In the genomic region with DNA sequence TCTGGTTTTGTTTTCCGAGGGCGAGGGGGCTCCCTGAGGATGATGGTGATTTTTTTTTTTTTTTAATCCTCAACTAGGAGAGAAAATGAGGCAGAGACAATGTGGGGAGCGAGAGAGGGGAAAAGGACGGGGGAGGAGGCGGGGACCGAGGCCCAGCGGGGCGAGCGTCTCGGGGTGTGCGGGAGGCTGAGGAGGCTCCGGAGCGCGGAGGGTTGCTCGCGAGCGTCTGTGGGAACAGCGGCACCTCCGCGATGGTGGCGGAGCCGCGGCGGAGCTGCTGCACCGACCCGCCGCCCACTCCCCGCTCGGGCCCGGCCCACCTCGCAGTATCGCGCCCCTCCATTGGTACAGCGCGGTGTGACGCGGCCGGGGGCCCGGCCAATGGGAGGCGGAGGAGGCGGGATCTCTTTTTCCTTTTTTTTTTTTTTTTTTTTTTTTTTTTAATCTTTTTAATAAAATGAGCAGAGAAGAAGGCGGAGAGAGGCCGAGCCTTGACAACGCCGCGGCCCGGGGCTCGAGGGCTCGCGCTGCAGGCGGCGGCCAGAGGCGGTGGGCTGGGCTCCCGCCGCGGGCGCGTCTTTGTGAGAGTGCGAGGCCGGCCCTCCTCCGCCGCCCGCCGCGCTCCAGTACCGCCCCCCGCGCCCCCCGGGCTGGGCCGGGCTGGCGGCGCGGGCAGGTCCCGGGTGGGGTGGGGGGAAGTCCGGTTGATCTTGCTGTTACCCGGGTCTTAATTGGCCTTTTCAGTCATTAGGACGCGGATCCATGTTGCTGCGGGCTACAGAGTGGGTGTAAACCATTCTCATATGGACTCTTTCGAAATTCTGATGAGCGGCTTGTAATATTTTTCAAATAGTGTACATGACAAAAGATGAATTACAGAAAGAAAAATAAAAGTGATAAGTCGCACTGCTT, we compare ENCODE assay signal across 1 cellular context.
TF ChIP-seq lines count a peak whose summit lies in the region.

A gene (minus strand): TSS at position 228 of the 912 bp plus-strand sequence.

TF ChIP-seq in GM23338, 12 proteins besides CTCF, POLR2A, EP300 and RAD21 (continued from another document):
- TF ChIP-seq, protein P1, sequence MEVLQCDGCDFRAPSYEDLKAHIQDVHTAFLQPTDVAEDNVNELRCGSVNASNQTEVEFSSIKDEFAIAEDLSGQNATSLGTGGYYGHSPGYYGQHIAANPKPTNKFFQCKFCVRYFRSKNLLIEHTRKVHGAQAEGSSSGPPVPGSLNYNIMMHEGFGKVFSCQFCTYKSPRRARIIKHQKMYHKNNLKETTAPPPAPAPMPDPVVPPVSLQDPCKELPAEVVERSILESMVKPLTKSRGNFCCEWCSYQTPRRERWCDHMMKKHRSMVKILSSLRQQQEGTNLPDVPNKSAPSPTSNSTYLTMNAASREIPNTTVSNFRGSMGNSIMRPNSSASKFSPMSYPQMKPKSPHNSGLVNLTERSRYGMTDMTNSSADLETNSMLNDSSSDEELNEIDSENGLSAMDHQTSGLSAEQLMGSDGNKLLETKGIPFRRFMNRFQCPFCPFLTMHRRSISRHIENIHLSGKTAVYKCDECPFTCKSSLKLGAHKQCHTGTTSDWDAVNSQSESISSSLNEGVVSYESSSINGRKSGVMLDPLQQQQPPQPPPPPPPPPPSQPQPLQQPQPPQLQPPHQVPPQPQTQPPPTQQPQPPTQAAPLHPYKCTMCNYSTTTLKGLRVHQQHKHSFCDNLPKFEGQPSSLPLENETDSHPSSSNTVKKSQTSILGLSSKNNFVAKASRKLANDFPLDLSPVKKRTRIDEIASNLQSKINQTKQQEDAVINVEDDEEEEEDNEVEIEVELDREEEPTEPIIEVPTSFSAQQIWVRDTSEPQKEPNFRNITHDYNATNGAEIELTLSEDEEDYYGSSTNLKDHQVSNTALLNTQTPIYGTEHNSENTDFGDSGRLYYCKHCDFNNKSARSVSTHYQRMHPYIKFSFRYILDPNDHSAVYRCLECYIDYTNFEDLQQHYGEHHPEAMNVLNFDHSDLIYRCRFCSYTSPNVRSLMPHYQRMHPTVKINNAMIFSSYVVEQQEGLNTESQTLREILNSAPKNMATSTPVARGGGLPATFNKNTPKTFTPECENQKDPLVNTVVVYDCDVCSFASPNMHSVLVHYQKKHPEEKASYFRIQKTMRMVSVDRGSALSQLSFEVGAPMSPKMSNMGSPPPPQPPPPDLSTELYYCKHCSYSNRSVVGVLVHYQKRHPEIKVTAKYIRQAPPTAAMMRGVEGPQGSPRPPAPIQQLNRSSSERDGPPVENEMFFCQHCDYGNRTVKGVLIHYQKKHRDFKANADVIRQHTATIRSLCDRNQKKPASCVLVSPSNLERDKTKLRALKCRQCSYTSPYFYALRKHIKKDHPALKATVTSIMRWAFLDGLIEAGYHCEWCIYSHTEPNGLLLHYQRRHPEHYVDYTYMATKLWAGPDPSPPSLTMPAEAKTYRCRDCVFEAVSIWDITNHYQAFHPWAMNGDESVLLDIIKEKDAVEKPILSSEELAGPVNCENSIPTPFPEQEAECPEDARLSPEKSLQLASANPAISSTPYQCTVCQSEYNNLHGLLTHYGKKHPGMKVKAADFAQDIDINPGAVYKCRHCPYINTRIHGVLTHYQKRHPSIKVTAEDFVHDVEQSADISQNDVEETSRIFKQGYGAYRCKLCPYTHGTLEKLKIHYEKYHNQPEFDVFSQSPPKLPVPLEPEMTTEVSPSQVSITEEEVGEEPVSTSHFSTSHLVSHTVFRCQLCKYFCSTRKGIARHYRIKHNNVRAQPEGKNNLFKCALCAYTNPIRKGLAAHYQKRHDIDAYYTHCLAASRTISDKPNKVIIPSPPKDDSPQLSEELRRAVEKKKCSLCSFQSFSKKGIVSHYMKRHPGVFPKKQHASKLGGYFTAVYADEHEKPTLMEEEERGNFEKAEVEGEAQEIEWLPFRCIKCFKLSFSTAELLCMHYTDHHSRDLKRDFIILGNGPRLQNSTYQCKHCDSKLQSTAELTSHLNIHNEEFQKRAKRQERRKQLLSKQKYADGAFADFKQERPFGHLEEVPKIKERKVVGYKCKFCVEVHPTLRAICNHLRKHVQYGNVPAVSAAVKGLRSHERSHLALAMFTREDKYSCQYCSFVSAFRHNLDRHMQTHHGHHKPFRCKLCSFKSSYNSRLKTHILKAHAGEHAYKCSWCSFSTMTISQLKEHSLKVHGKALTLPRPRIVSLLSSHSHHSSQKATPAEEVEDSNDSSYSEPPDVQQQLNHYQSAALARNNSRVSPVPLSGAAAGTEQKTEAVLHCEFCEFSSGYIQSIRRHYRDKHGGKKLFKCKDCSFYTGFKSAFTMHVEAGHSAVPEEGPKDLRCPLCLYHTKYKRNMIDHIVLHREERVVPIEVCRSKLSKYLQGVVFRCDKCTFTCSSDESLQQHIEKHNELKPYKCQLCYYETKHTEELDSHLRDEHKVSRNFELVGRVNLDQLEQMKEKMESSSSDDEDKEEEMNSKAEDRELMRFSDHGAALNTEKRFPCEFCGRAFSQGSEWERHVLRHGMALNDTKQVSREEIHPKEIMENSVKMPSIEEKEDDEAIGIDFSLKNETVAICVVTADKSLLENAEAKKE (CRISPR knock-in tag; IDR thresholded peaks at IDR 0.05): no peak
- TF ChIP-seq EZH2 (IDR thresholded peaks at IDR 0.05; ENCODE audit: low read depth, unreplicated experiment) (no peak), JUNB (IDR thresholded peaks at IDR 0.05; ENCODE audit: unreplicated experiment) (no peak), STAT1 (IDR thresholded peaks at IDR 0.05; ENCODE audit: unreplicated experiment) (no peak), ZNF331 (CRISPR knock-in tag; IDR thresholded peaks at IDR 0.05; ENCODE audit: low read depth) (no peak), ZNF114 (CRISPR knock-in tag; IDR thresholded peaks at IDR 0.05) (no peak)
- TF ChIP-seq, protein P2, sequence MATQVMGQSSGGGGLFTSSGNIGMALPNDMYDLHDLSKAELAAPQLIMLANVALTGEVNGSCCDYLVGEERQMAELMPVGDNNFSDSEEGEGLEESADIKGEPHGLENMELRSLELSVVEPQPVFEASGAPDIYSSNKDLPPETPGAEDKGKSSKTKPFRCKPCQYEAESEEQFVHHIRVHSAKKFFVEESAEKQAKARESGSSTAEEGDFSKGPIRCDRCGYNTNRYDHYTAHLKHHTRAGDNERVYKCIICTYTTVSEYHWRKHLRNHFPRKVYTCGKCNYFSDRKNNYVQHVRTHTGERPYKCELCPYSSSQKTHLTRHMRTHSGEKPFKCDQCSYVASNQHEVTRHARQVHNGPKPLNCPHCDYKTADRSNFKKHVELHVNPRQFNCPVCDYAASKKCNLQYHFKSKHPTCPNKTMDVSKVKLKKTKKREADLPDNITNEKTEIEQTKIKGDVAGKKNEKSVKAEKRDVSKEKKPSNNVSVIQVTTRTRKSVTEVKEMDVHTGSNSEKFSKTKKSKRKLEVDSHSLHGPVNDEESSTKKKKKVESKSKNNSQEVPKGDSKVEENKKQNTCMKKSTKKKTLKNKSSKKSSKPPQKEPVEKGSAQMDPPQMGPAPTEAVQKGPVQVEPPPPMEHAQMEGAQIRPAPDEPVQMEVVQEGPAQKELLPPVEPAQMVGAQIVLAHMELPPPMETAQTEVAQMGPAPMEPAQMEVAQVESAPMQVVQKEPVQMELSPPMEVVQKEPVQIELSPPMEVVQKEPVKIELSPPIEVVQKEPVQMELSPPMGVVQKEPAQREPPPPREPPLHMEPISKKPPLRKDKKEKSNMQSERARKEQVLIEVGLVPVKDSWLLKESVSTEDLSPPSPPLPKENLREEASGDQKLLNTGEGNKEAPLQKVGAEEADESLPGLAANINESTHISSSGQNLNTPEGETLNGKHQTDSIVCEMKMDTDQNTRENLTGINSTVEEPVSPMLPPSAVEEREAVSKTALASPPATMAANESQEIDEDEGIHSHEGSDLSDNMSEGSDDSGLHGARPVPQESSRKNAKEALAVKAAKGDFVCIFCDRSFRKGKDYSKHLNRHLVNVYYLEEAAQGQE (IDR thresholded peaks at IDR 0.05; ENCODE audit: unreplicated experiment): no peak
